ENCODE assay signal across 1 cellular context in genomic region chr6:56692586-56693245, GRCh38.
TF ChIP-seq lines count a peak whose summit lies in the region.

No MANE protein-coding gene starts in this region.

TF ChIP-seq in HepG2, 621 proteins besides CTCF, POLR2A, EP300 and RAD21 (continued from another document and continues in another):
- TF ChIP-seq ATAD3A (CRISPR knock-in tag; IDR thresholded peaks at IDR 0.05) (no peak), ATF7 (IDR thresholded peaks at IDR 0.05) (peak; percentile 6; the same call in 1 of the 2 replicates), ATF7 (CRISPR knock-in tag; IDR thresholded peaks at IDR 0.05) (no peak), TIGD3 (CRISPR knock-in tag; IDR thresholded peaks at IDR 0.05; ENCODE audit: borderline replicate concordance) (no peak), THRA (CRISPR knock-in tag; IDR thresholded peaks at IDR 0.05; ENCODE audit: borderline replicate concordance) (no peak), ZFY (CRISPR knock-in tag; IDR thresholded peaks at IDR 0.05) (0 out of 2 replicates have a peak, but pooled peaks have one; percentile 18), NFE2 (CRISPR knock-in tag; IDR thresholded peaks at IDR 0.05) (no peak), SIN3A (IDR thresholded peaks at IDR 0.05; ENCODE audit: borderline replicate concordance, low read depth, low read length) (0 out of 2 replicates have a peak, but pooled peaks have one; percentile 26), ZNF691 (CRISPR knock-in tag; IDR thresholded peaks at IDR 0.05; ENCODE audit: borderline replicate concordance, low read depth) (no peak), TSC22D2 (CRISPR knock-in tag; IDR thresholded peaks at IDR 0.05; ENCODE audit: borderline replicate concordance) (no peak), ZNF615 (CRISPR knock-in tag; IDR thresholded peaks at IDR 0.05; ENCODE audit: borderline replicate concordance) (no peak), ZNF232 (CRISPR knock-in tag; IDR thresholded peaks at IDR 0.05; ENCODE audit: borderline replicate concordance) (0 out of 2 replicates have a peak, but pooled peaks have one; percentile 24), GABPB1 (CRISPR knock-in tag; IDR thresholded peaks at IDR 0.05) (no peak), ATRX (CRISPR knock-in tag; IDR thresholded peaks at IDR 0.05; ENCODE audit: borderline replicate concordance) (no peak), HOXD1 (CRISPR knock-in tag; IDR thresholded peaks at IDR 0.05) (0 out of 2 replicates have a peak, but pooled peaks have one; percentile 18), ZNF546 (CRISPR knock-in tag; conservative IDR thresholded peaks at IDR 0.05) (no peak), TRIM22 (IDR thresholded peaks at IDR 0.05) (no peak), GLI4 (CRISPR knock-in tag; IDR thresholded peaks at IDR 0.05; ENCODE audit: borderline replicate concordance) (0 out of 2 replicates have a peak, but pooled peaks have one; percentile 49), HIVEP1 (CRISPR knock-in tag; IDR thresholded peaks at IDR 0.05) (no peak), RARA (CRISPR knock-in tag; IDR thresholded peaks at IDR 0.05) (no peak), TARDBP (CRISPR knock-in tag; IDR thresholded peaks at IDR 0.05) (no peak), TEF (CRISPR knock-in tag; IDR thresholded peaks at IDR 0.05) (no peak), ZBTB43 (CRISPR knock-in tag; conservative IDR thresholded peaks at IDR 0.05) (peak; percentile 16; the same call in 1 of the 2 replicates), ARID5B (CRISPR knock-in tag; IDR thresholded peaks at IDR 0.05) (peak; percentile 68), KAT8 (CRISPR knock-in tag; IDR thresholded peaks at IDR 0.05) (0 out of 2 replicates have a peak, but pooled peaks have one; percentile 16), RNF2 (conservative IDR thresholded peaks at IDR 0.05; ENCODE audit: low read depth) (no peak), SALL2 (CRISPR knock-in tag; IDR thresholded peaks at IDR 0.05) (no peak), NAIF1 (CRISPR knock-in tag; IDR thresholded peaks at IDR 0.05; ENCODE audit: borderline replicate concordance) (no peak), CBFB (CRISPR knock-in tag; IDR thresholded peaks at IDR 0.05) (no peak), TFDP2 (CRISPR knock-in tag; IDR thresholded peaks at IDR 0.05) (no peak), ZNF629 (CRISPR knock-in tag; conservative IDR thresholded peaks at IDR 0.05) (no peak), GATAD2A (CRISPR knock-in tag; IDR thresholded peaks at IDR 0.05) (peak; percentile 47; the same call in 1 of the 2 replicates), TBX3 (IDR thresholded peaks at IDR 0.05; ENCODE audit: borderline replicate concordance) (no peak), ZBTB26 (CRISPR knock-in tag; IDR thresholded peaks at IDR 0.05; ENCODE audit: borderline replicate concordance) (no peak), NFKBIZ (CRISPR knock-in tag; IDR thresholded peaks at IDR 0.05) (no peak), KDM6A (CRISPR knock-in tag; IDR thresholded peaks at IDR 0.05; ENCODE audit: low read depth) (no peak), YY1 (IDR thresholded peaks at IDR 0.05; ENCODE audit: insufficient read depth, insufficient replicate concordance, low read depth, low read length) (no peak), ZNF670 (CRISPR knock-in tag; IDR thresholded peaks at IDR 0.05; ENCODE audit: borderline replicate concordance) (no peak), ZBTB2 (CRISPR knock-in tag; IDR thresholded peaks at IDR 0.05; ENCODE audit: low read depth) (no peak), ZNF674 (CRISPR knock-in tag; IDR thresholded peaks at IDR 0.05; ENCODE audit: low read depth) (no peak), ZNF816 (CRISPR knock-in tag; IDR thresholded peaks at IDR 0.05; ENCODE audit: borderline replicate concordance) (no peak), FUBP1 (CRISPR knock-in tag; IDR thresholded peaks at IDR 0.05; ENCODE audit: borderline replicate concordance) (0 out of 2 replicates have a peak, but pooled peaks have one; percentile 38), TBX2 (CRISPR knock-in tag; IDR thresholded peaks at IDR 0.05; ENCODE audit: borderline replicate concordance) (peak; percentile 32; the same call in 1 of the 2 replicates), SPEN (CRISPR knock-in tag; IDR thresholded peaks at IDR 0.05; ENCODE audit: low read depth) (no peak), TRAFD1 (CRISPR knock-in tag; IDR thresholded peaks at IDR 0.05; ENCODE audit: borderline replicate concordance) (no peak)
